8 cellular contexts compared by ENCODE assay signal in the genomic region with DNA sequence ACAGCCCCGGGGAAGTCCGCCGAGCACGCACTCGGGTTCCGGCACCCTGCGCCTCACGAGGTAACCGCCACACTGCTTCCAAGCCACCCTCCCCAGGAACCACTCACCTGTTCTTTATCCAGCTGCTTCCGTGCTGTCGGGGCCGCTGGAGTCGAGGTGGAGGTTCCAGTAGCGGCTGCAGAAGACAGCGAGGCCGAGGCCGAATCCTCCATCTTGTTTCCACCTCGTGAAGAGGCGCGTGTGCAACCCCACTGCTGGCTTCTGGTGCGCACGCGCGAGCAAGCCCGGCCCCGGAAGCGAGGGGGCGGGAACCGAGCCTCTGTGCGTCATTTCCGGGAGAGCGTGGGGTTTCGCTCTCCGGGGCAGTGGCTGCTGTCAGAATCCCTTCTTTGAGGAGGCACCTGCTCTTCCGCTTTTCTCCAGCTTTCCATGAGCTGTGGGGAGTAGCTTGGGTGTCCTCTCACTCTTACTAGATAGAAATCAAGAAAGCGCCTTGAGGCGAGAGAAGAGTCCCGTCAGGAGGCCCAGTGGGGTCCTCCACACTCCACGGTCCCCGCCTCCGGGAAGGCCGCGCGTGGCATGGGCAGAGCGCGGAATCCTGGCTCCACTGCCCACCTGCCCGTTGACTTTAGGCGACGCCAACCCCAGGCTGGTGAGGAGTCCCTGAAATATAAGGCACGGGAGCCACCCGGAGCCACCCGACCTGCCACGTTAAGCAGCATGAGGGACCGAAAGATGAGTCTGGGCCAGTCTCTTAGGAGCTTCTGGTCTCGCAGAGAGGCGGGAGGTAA. TPM values are rescaled to one million over a fixed set of nuclear protein-coding genes. Genes with fewer than 3 reads are reported as not detected.
DNase-seq lines count a peak whose midpoint lies in the region; ATAC-seq lines count a peak whose summit lies in the region.

Gene RSL1D1, minus strand, starts transcription at position 242 of the 791 bp plus-strand sequence. Its CDS starts 30 bp downstream, at position 212.

- H3K27ac Mint-ChIP-seq in memory B cell: peak within 1 kb of the TSS; percentile 96

- peaks cover 23% of the 10 kb centered on the region for H3K36me3 ChIP-seq in effector memory CD4-positive, alpha-beta T cell (ENCODE audit: control insufficient read depth, insufficient read depth, low read length)

- DNase-seq in COLO829 (ENCODE audit: low spot score) (peak; percentile 100), HT-29 (ENCODE audit: low spot score) (peak; percentile 95), memory B cell (ENCODE audit: low spot score in 2 of 2) (peak; percentile 96 to 98)
- DNase-seq in NK-92 treated with Interleukin-12 subunit alpha and Interleukin-12 subunit beta, amount 100 ng/mL, for 24 hours (lab: John Stamatoyannopoulos, UW): peak; percentile 83
- peak; percentile 97 for DNase-seq in activated CD8-positive, alpha-beta memory T cell treated with anti-CD3 and anti-CD28 coated beads for 24 hours
- peak; percentile 86 to 87 (median 87) for DNase-seq in effector memory CD4-positive, alpha-beta T cell
- peak; percentile 87 for DNase-seq in stimulated activated CD8-positive, alpha-beta memory T cell treated with anti-CD3 and anti-CD28 coated beads, Interleukin-12 subunit alpha, Interleukin-12 subunit beta, amount 100 ng/mL, for 1 hour (ENCODE audit: low read depth)

- no peaks in the 10 kb centered on the region for H3K27me3 Mint-ChIP-seq in memory B cell

- no peaks in the 10 kb centered on the region for H3K27me3 ChIP-seq in effector memory CD4-positive, alpha-beta T cell (replicated peaks; ENCODE audit: control insufficient read depth, insufficient read depth, low read length, poor library complexity, severe bottlenecking)

- peak within 1 kb of the TSS; percentile 98 for H3K4me3 ChIP-seq in effector memory CD4-positive, alpha-beta T cell (ENCODE audit: insufficient read depth, low read depth, low read length, poor library complexity, severe bottlenecking)

- peaks cover 17% of the 10 kb centered on the region for H3K4me1 ChIP-seq in effector memory CD4-positive, alpha-beta T cell (ENCODE audit: control insufficient read depth, insufficient read depth, low read length, poor library complexity, severe bottlenecking)

- no peaks in the 10 kb centered on the region for H3K9me3 ChIP-seq in effector memory CD4-positive, alpha-beta T cell (ENCODE audit: control insufficient read depth, low read length)

- H3K4me3 Mint-ChIP-seq in memory B cell: peak within 1 kb of the TSS; percentile 97

- H3K4me1 Mint-ChIP-seq in memory B cell: peaks cover 18% of the 10 kb centered on the region

- H3K27ac ChIP-seq in effector memory CD4-positive, alpha-beta T cell (ENCODE audit: insufficient read depth, low read length, poor library complexity, severe bottlenecking): peak within 1 kb of the TSS; percentile 93

- peaks cover 10% of the 10 kb centered on the region for H3K36me3 Mint-ChIP-seq in memory B cell

- no peaks in the 10 kb centered on the region for H3K9me3 Mint-ChIP-seq in memory B cell

- ATAC-seq in GM21360 (IDR thresholded peaks at IDR 0.05; ENCODE audit: unreplicated experiment): peak; percentile 72
- ATAC-seq in memory B cell (ENCODE audit: low read depth): peak; percentile 91

RNA-seq across cellular contexts. Expression of gene RSL1D1, which starts in this region (rescaled TPM):
- total RNA-seq in HT-29 (2014; rRNA removed; shearing (Covaris generic)): 44.6 and 47.1 TPM in 2 replicates

Comparison
In these comparisons a context has a peak if more than half of its experiments do, and no peak if none do; other contexts are left out.
1. Peak in every context shown above with its lines: DNase-seq, ATAC-seq, H3K4me3 ChIP-seq and H3K27ac ChIP-seq.